19 cellular contexts compared by ENCODE assay signal in the genomic region with DNA sequence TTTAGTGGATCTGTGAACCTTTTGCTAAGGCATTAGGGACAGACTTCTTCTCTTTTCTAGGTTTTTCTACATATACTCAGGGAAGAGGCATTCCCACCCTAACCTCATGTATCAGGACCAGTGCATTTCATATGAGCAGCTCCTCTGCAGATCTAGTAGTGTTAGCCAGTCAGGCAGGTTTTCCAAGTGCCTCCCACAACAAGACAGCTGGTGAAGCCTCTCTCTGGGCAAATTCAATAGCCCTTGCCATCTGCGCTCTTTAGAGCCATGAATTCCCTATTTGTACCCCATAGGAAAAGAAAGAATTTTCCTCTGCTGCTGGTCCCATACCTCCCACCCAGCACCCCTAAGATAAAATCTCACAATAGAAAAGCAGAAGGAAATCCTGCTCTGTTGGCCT.
DNase-seq lines count a peak whose midpoint lies in the region; ATAC-seq and TF ChIP-seq lines count a peak whose summit lies in the region.
"Had no signal": no experiment of that assay in that cellular context is flagged by ENCODE, and none has a peak within 500 bp of the region (broad histone marks: within the 10 kb centered on the region; RNA-seq: fewer than 3 reads in every experiment).

No MANE protein-coding gene starts in this region.

- ATAC-seq in SK-N-SH treated with all-trans-retinoic acid at 6 μM for 48 hours = no peak
- ATAC-seq: CD8-positive, alpha-beta T cell had no signal

- no peak overlapping the region for H2BK15ac ChIP-seq in mesendoderm (replicated peaks; ENCODE audit: low read depth)

- H2BK5ac ChIP-seq in mesendoderm (ENCODE audit: low read length) = no peak overlapping the region

- no peak overlapping the region for H2BK120ac ChIP-seq in mesendoderm (ENCODE audit: low read depth, low read length)

- no peak overlapping the region for H3K18ac ChIP-seq in mesendoderm (ENCODE audit: low read length)

- H3K79me2 ChIP-seq in mesendoderm (ENCODE audit: control insufficient read depth, insufficient read depth, low read length) = no peaks in the 10 kb centered on the region

- peaks cover 2% of the 10 kb centered on the region for H3K79me1 ChIP-seq in mesendoderm (ENCODE audit: low read length)

- H3K23ac ChIP-seq in mesendoderm (ENCODE audit: low read length) = no peak overlapping the region

- no peak overlapping the region for H3K56ac ChIP-seq in mesendoderm (ENCODE audit: low read length)

- H4K8ac ChIP-seq in mesendoderm (ENCODE audit: low read depth, low read length) = no peak overlapping the region

- H3K36me3 ChIP-seq in mesendoderm (ENCODE audit: control insufficient read depth, insufficient read depth, low read length) = no peaks in the 10 kb centered on the region
- H3K36me3 ChIP-seq: BLaER1, SJSA1 had no signal

- no peak overlapping the region for H3K27ac ChIP-seq in mesendoderm (ENCODE audit: low read depth, low read length)
- H3K27ac ChIP-seq: 22Rv1, BLaER1, PC-9, SJSA1 had no signal

- no peak overlapping the region for H3K9ac ChIP-seq in mesendoderm (ENCODE audit: low read length)
- H3K9ac ChIP-seq: BLaER1 had no signal

- H3K4me1 ChIP-seq in mesendoderm (ENCODE audit: control insufficient read depth, low read depth, low read length) = peaks cover 2% of the 10 kb centered on the region
- H3K4me1 ChIP-seq: BLaER1, SJSA1 had no signal

- H3K4ac ChIP-seq in mesendoderm (ENCODE audit: low read depth, low read length) = no peak overlapping the region

- DNase-seq in DMS153 (lab: John Stamatoyannopoulos, UW) (peak; percentile 22), DMS153 treated with DMSO at 0.1 percent for 48 hours (lab: John Stamatoyannopoulos, UW; ENCODE audit: unreplicated experiment) (no peak), NCI-H1694 treated with DMSO at 0.1 percent for 48 hours (lab: John Stamatoyannopoulos, UW) (peak; percentile 98), NCI-H524 treated with DMSO at 0.1 percent for 48 hours (lab: John Stamatoyannopoulos, UW) (peak; percentile 98), mesendoderm (peak; percentile 8), ureter (ENCODE audit: low spot score) (no peak), AG08395 (ENCODE audit: low spot score) (no peak)
- DNase-seq: CD8-positive, alpha-beta T cell; EL; H9; Kasumi-1; NCI-H1105; NCI-H187; NCI-H774; PC-9 had no signal

- H3K4me3 ChIP-seq in mesendoderm (ENCODE audit: low read length) = no peak overlapping the region
- H3K4me3 ChIP-seq: BLaER1, PC-9, SJSA1 had no signal

- no peaks in the 10 kb centered on the region for H3K27me3 ChIP-seq in mesendoderm (ENCODE audit: insufficient read depth, low read length, poor library complexity)
- H3K27me3 ChIP-seq: BLaER1, SJSA1 had no signal

- H2AK5ac ChIP-seq in mesendoderm (ENCODE audit: low read length) = no peak overlapping the region

- no CpG with 5 or more reads among the region's 1 CpG for WGBS in mesendoderm (ENCODE audit: extremely low coverage, insufficient coverage, low lambda C conversion rate)

- no peak overlapping the region for H4K5ac ChIP-seq in mesendoderm (ENCODE audit: low read length)

- no peak overlapping the region for H3K4me2 ChIP-seq in mesendoderm (ENCODE audit: low read length)
- H3K4me2 ChIP-seq: BLaER1, PC-9 had no signal

TF ChIP-seq in SK-N-SH treated with all-trans-retinoic acid at 6 μM for 48 hours, 23 proteins besides CTCF, POLR2A, EP300 and RAD21:
- TF ChIP-seq CSDC2 (CRISPR knock-in tag; IDR thresholded peaks at IDR 0.05) (no peak), ZNF70 (CRISPR knock-in tag; IDR thresholded peaks at IDR 0.05) (no peak), BACH2 (CRISPR knock-in tag; IDR thresholded peaks at IDR 0.05; ENCODE audit: borderline replicate concordance) (no peak), SNAI2 (CRISPR knock-in tag; IDR thresholded peaks at IDR 0.05) (no peak), OSR1 (CRISPR knock-in tag; IDR thresholded peaks at IDR 0.05) (no peak), PPARA (CRISPR knock-in tag; IDR thresholded peaks at IDR 0.05; ENCODE audit: borderline replicate concordance) (no peak), TOX (CRISPR knock-in tag; IDR thresholded peaks at IDR 0.05; ENCODE audit: borderline replicate concordance) (no peak), TCF4 (CRISPR knock-in tag; IDR thresholded peaks at IDR 0.05; ENCODE audit: borderline replicate concordance) (no peak), ZC3H10 (CRISPR knock-in tag; IDR thresholded peaks at IDR 0.05) (no peak), ARNTL (CRISPR knock-in tag; IDR thresholded peaks at IDR 0.05; ENCODE audit: borderline replicate concordance, low read depth) (no peak), RARB (CRISPR knock-in tag; IDR thresholded peaks at IDR 0.05) (no peak), GLIS3 (CRISPR knock-in tag; IDR thresholded peaks at IDR 0.05) (no peak), ESRRG (CRISPR knock-in tag; IDR thresholded peaks at IDR 0.05) (no peak), ZNF8 (CRISPR knock-in tag; IDR thresholded peaks at IDR 0.05) (no peak), ZNF565 (CRISPR knock-in tag; conservative IDR thresholded peaks at IDR 0.05; ENCODE audit: low read depth) (no peak)
- TF ChIP-seq, protein P1, sequence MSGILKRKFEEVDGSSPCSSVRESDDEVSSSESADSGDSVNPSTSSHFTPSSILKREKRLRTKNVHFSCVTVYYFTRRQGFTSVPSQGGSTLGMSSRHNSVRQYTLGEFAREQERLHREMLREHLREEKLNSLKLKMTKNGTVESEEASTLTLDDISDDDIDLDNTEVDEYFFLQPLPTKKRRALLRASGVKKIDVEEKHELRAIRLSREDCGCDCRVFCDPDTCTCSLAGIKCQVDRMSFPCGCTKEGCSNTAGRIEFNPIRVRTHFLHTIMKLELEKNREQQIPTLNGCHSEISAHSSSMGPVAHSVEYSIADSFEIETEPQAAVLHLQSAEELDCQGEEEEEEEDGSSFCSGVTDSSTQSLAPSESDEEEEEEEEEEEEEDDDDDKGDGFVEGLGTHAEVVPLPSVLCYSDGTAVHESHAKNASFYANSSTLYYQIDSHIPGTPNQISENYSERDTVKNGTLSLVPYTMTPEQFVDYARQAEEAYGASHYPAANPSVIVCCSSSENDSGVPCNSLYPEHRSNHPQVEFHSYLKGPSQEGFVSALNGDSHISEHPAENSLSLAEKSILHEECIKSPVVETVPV (CRISPR knock-in tag; IDR thresholded peaks at IDR 0.05) = no peak
- TF ChIP-seq, protein P2, sequence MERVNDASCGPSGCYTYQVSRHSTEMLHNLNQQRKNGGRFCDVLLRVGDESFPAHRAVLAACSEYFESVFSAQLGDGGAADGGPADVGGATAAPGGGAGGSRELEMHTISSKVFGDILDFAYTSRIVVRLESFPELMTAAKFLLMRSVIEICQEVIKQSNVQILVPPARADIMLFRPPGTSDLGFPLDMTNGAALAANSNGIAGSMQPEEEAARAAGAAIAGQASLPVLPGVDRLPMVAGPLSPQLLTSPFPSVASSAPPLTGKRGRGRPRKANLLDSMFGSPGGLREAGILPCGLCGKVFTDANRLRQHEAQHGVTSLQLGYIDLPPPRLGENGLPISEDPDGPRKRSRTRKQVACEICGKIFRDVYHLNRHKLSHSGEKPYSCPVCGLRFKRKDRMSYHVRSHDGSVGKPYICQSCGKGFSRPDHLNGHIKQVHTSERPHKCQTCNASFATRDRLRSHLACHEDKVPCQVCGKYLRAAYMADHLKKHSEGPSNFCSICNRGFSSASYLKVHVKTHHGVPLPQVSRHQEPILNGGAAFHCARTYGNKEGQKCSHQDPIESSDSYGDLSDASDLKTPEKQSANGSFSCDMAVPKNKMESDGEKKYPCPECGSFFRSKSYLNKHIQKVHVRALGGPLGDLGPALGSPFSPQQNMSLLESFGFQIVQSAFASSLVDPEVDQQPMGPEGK (CRISPR knock-in tag; IDR thresholded peaks at IDR 0.05; ENCODE audit: borderline replicate concordance) = no peak
- TF ChIP-seq, protein P3, sequence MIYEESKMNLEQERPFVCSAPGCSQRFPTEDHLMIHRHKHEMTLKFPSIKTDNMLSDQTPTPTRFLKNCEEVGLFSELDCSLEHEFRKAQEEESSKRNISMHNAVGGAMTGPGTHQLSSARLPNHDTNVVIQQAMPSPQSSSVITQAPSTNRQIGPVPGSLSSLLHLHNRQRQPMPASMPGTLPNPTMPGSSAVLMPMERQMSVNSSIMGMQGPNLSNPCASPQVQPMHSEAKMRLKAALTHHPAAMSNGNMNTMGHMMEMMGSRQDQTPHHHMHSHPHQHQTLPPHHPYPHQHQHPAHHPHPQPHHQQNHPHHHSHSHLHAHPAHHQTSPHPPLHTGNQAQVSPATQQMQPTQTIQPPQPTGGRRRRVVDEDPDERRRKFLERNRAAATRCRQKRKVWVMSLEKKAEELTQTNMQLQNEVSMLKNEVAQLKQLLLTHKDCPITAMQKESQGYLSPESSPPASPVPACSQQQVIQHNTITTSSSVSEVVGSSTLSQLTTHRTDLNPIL (CRISPR knock-in tag; IDR thresholded peaks at IDR 0.05; ENCODE audit: low read depth) = no peak
- TF ChIP-seq, protein P4, sequence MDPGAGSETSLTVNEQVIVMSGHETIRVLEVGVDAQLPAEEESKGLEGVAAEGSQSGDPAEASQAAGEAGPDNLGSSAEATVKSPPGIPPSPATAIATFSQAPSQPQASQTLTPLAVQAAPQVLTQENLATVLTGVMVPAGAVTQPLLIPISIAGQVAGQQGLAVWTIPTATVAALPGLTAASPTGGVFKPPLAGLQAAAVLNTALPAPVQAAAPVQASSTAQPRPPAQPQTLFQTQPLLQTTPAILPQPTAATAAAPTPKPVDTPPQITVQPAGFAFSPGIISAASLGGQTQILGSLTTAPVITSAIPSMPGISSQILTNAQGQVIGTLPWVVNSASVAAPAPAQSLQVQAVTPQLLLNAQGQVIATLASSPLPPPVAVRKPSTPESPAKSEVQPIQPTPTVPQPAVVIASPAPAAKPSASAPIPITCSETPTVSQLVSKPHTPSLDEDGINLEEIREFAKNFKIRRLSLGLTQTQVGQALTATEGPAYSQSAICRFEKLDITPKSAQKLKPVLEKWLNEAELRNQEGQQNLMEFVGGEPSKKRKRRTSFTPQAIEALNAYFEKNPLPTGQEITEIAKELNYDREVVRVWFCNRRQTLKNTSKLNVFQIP (CRISPR knock-in tag; IDR thresholded peaks at IDR 0.05; ENCODE audit: borderline replicate concordance, low read depth) = no peak

Comparison
In these comparisons a context has a peak if more than half of its experiments do, and no peak if none do; other contexts are left out.
1. DNase-seq: peak in DMS153 (single experiment), NCI-H1694 treated with DMSO at 0.1 percent for 48 hours (single experiment), NCI-H524 treated with DMSO at 0.1 percent for 48 hours (single experiment) and mesendoderm (single experiment); none in DMS153 treated with DMSO at 0.1 percent for 48 hours (single experiment), ureter (single experiment) and AG08395 (single experiment).